ENCODE assay signal across 6 cellular contexts in genomic region chr19:46616631-46617322, GRCh38. TPM values are rescaled to one million over a fixed set of nuclear protein-coding genes. Genes with fewer than 3 reads are reported as not detected.
DNase-seq lines count a peak whose midpoint lies in the region; TF ChIP-seq lines count a peak whose summit lies in the region.

No MANE protein-coding gene starts in this region.

- in situ Hi-C loops in GM13977 (cut with MboI; ENCODE audit: low pct_unique_long_range_greater_than_20kb, low sequenced_read_pairs, unreplicated experiment) (no loop called here), T47D (cut with HindIII; ENCODE audit: low pct_unique_long_range_greater_than_20kb, low sequenced_read_pairs) (no loop called here)

- H3K4me3 ChIP-seq in ovary: no peak overlapping the region

- peak; percentile 63 for DNase-seq in GM13977 (ENCODE audit: low spot score)
- peak; percentile 79 to 82 for DNase-seq in NCI-H524 (lab: John Stamatoyannopoulos, UW)
- DNase-seq in T47D (ENCODE audit: low read depth in 1 of 2, low spot score in 1 of 2): peak; percentile 61 to 70
- DNase-seq in ovary: peak in 4 of 5 donors; percentile 18 to 69 (median 50)
- no peak for DNase-seq in GOT3 (lab: John Stamatoyannopoulos, UW)
- DNase-seq in GM19238 (ENCODE audit: insufficient read length, low spot score): no peak

- no peaks in the 10 kb centered on the region for H3K9me3 ChIP-seq in ovary

- H3K27me3 ChIP-seq in ovary: no peaks in the 10 kb centered on the region

- TF ChIP-seq CTCF in GM13977 (IDR thresholded peaks at IDR 0.05; ENCODE audit: extremely low read depth, insufficient read depth, missing control alignments): peak; percentile 61
- no peak for TF ChIP-seq CTCF in ovary (IDR thresholded peaks at IDR 0.05)

- H3K27ac ChIP-seq in ovary: no peak overlapping the region

- no peaks in the 10 kb centered on the region for H3K36me3 ChIP-seq in ovary

- no peak for TF ChIP-seq EP300 in ovary (IDR thresholded peaks at IDR 0.05)

- TF ChIP-seq POLR2A in ovary (IDR thresholded peaks at IDR 0.05): no peak

- intact Hi-C loops in ovary (cut with DNase I): loop anchor here in 1 of 4 donors (10.0 kb wide), 1 partner anchor 48 kb away; the partner anchor contains the start of gene DACT3

- 17 to 23% (median 18%) methylated on average over 17 of the region's 17 CpGs for WGBS in ovary, 3 donors

- H3K4me1 ChIP-seq in ovary (ENCODE audit: insufficient read depth): no peaks in the 10 kb centered on the region

RNA-seq across cellular contexts. Expression of gene PTGIR, which starts 8.1 kb away (rescaled TPM):
- 1 to 10 TPM in 3 of 7 donors, under 1 TPM in 4; 0.24 to 1.5 (median 0.71) TPM for total RNA-seq in ovary
- 1 to 10 TPM in 1 of 2 donors, under 1 TPM in 1; 0.55 to 1.8 TPM for polyA plus RNA-seq in ovary

RNA-seq across cellular contexts. Expression of gene CALM3, which starts 15.6 kb away (rescaled TPM):
- 100 to 1,000 TPM in 5 of 7 donors, 10 to 100 TPM in 2; 80.5 to 312 (median 225) TPM for total RNA-seq in ovary
- polyA plus RNA-seq in ovary: 100 to 1,000 TPM; 191 to 646 TPM

RNA-seq across cellular contexts. Expression of gene GNG8, which starts 19.2 kb away (rescaled TPM):
- not detected for total RNA-seq in ovary
- polyA plus RNA-seq in ovary: not detected

RNA-seq across cellular contexts. Expression of gene DACT3, which starts 44.2 kb away (rescaled TPM):
- total RNA-seq in ovary: 10 to 100 TPM in 6 of 7 donors, 1 to 10 TPM in 1; 7.6 to 56.5 (median 20.8) TPM
- polyA plus RNA-seq in ovary: 10 to 100 TPM; 15.2 to 51.3 TPM

Comparison
In these comparisons a context has a peak if more than half of its experiments do, and no peak if none do; other contexts are left out.
1. DNase-seq: peak in GM13977 (single experiment), NCI-H524 (2 of 2), T47D (2 of 2) and ovary (4 of 5); none in GOT3 (single experiment) and GM19238 (single experiment).